In the genomic region with DNA sequence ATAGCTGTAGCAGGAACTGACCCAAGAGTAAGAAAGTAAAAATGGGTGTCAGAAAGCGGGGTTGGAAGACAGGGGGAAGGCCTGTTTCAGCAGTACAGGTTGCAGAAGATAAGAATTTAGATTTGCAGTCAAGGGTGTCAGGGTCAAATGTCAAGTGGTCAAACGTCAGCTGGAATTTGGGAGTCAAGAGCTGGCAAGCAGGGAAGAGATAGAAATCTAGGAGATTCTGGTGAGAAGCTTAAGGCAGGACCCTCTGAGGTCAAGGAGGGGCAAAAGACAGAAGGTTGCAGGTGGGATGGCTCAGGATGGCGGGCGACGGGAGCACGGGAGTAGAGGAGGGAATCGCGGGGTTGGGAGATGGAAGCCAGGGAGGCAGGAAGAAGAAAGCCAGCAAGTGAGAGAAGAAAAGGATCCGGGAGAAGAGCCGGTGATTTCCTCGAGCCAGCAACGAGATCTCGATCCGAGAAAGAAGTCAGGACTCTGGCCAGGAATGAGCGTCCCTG, we compare ENCODE assay signal across 8 cellular contexts. TPM values are rescaled to one million over a fixed set of nuclear protein-coding genes. Genes with fewer than 3 reads are reported as not detected.
DNase-seq lines count a peak whose midpoint lies in the region; FAIRE-seq and TF ChIP-seq lines count a peak whose summit lies in the region.

No MANE protein-coding gene starts in this region.

- peak overlapping the region; percentile 77 for H3K4me3 Mint-ChIP-seq in nephron progenitor cell

- BruUV-seq in PC-9 (replicated peaks; lab: Mats Ljungman, UMichigan): TSS peak; percentile 82

- H3K27me3 ChIP-seq in BLaER1 treated with 17β-estradiol and CSF1 and Interleukin-3, amounts not matched to agents 10 nM and 100 nM: no peaks in the 10 kb centered on the region
- no peaks in the 10 kb centered on the region for H3K27me3 ChIP-seq in PC-9 (ENCODE audit: insufficient read depth, low read depth)

- no peak for DNase-seq in PC-9
- DNase-seq in epithelial cell of esophagus (ENCODE audit: low read depth): no peak
- DNase-seq in nephron progenitor cell: no peak
- DNase-seq in H4 (ENCODE audit: low spot score): no peak
- DNase-seq in RCC 7860 (ENCODE audit: low spot score): no peak
- DNase-seq in NCI-H2196 treated with DMSO at 0.1 percent for 48 hours (lab: John Stamatoyannopoulos, UW; ENCODE audit: unreplicated experiment): no peak
- DNase-seq in islet precursor cell: no peak

- CTCF ChIA-PET in PC-9 (lab: Charles Lee): interaction anchor here (0.8 to 1.4 kb wide), 6 partner anchors 47 to 451 kb away, joined by 3 to 6 read pairs (median 4); a partner anchor contains a TSS

- peak overlapping the region; percentile 81 to 97 (median 89) for H3K4me2 ChIP-seq in BLaER1 treated with 17β-estradiol and CSF1 and Interleukin-3, amounts not matched to agents 10 nM and 100 nM
- H3K4me2 ChIP-seq in PC-9: peak overlapping the region; percentile 75

- peaks cover 0 to 15% (median 0%) of the 10 kb centered on the region in 11 experiments; a peak in 2 of 22 replicates for H3K36me3 ChIP-seq in BLaER1 treated with 17β-estradiol and CSF1 and Interleukin-3, amounts not matched to agents 10 nM and 100 nM
- H3K36me3 ChIP-seq in PC-9 (ENCODE audit: low read depth): no peaks in the 10 kb centered on the region

- no peaks in the 10 kb centered on the region for H4K20me1 ChIP-seq in BLaER1 treated with 17β-estradiol and CSF1 and Interleukin-3, amounts not matched to agents 10 nM and 100 nM
- no peaks in the 10 kb centered on the region for H4K20me1 ChIP-seq in PC-9 (ENCODE audit: insufficient read depth)

- H3K79me2 ChIP-seq in PC-9 (ENCODE audit: low read depth): no peaks in the 10 kb centered on the region

- H3K9me2 ChIP-seq in PC-9 (ENCODE audit: insufficient read depth): no peaks in the 10 kb centered on the region

- H3K4me1 Mint-ChIP-seq in nephron progenitor cell: peaks cover 28% of the 10 kb centered on the region

- H3K9me3 ChIP-seq in BLaER1 treated with 17β-estradiol and CSF1 and Interleukin-3, amounts not matched to agents 10 nM and 100 nM (replicated peaks in 1 of 11): no peaks in the 10 kb centered on the region
- no peaks in the 10 kb centered on the region for H3K9me3 ChIP-seq in PC-9 (ENCODE audit: insufficient read depth, low read depth)

- FAIRE-seq in RCC 7860 (lab: Jason Lieb, UNC): no peak

- H3F3A ChIP-seq in PC-9 (ENCODE audit: insufficient read depth, low read depth): peaks cover 17% of the 10 kb centered on the region; the same call in 1 of the 2 replicates

- no peaks in the 10 kb centered on the region for H3K9me3 Mint-ChIP-seq in nephron progenitor cell

- H3K36me3 Mint-ChIP-seq in nephron progenitor cell (ENCODE audit: low read depth): peaks cover 6% of the 10 kb centered on the region

- no peaks in the 10 kb centered on the region for H3K27me3 Mint-ChIP-seq in nephron progenitor cell (ENCODE audit: low read depth, poor library complexity)

- peaks cover 26 to 43% (median 34%) of the 10 kb centered on the region in 10 experiments for H3K4me1 ChIP-seq in BLaER1 treated with 17β-estradiol and CSF1 and Interleukin-3, amounts not matched to agents 10 nM and 100 nM
- no peaks in the 10 kb centered on the region; the same call in 1 of the 2 replicates for H3K4me1 ChIP-seq in PC-9 (replicated peaks; ENCODE audit: insufficient read depth)

- peak overlapping the region; percentile 54 to 81 (median 68) for H3K4me3 ChIP-seq in BLaER1 treated with 17β-estradiol and CSF1 and Interleukin-3, amounts not matched to agents 10 nM and 100 nM
- H3K4me3 ChIP-seq in PC-9: peak overlapping the region; percentile 66; the same call in 1 of the 2 replicates
- H3K4me3 ChIP-seq in epithelial cell of esophagus (ENCODE audit: low read length): peak overlapping the region; percentile 59

- H3K27ac ChIP-seq in BLaER1 treated with 17β-estradiol and CSF1 and Interleukin-3, amounts not matched to agents 10 nM and 100 nM: peak overlapping the region; percentile 82 to 93 (median 87); a peak in 21 of 22 replicates
- no peak overlapping the region for H3K27ac ChIP-seq in PC-9

- H3K9ac ChIP-seq in BLaER1 treated with 17β-estradiol and CSF1 and Interleukin-3, amounts not matched to agents 10 nM and 100 nM: peak overlapping the region; percentile 79 to 91 (median 86)

- H3K27ac Mint-ChIP-seq in nephron progenitor cell: peak overlapping the region; percentile 61

- POLR2A ChIA-PET in PC-9 (lab: Charles Lee; ENCODE audit: unreplicated experiment): interaction anchor here (0.5 to 1.6 kb wide), 17 partner anchors 11 to 1508 kb away, joined by 3 to 13 read pairs (median 6); a partner anchor contains a TSS

- TF ChIP-seq CTCF in PC-9 (conservative IDR thresholded peaks at IDR 0.05) (no peak), epithelial cell of esophagus (IDR thresholded peaks at IDR 0.05; ENCODE audit: insufficient read depth, low read depth, low read length, missing control alignments) (no peak), nephron progenitor cell (IDR thresholded peaks at IDR 0.05) (no peak)

- intact Hi-C loops in PC-9 (cut with micrococcal nuclease; ENCODE audit: unreplicated experiment): loop anchor here (2.0 kb wide), 2 partner anchors 46 to 72 kb away; a partner anchor contains a TSS

- peak overlapping the region; percentile 83 for H2AFZ ChIP-seq in PC-9

RNA-seq across cellular contexts. Expression of a gene that starts 0.3 kb away (rescaled TPM):
- total RNA-seq in PC-9 (2021): 7.3 and 7.6 TPM in 2 replicates
- 0.81 TPM in 1 of 2 replicates, not detected in the other for total RNA-seq in H4 (2014; rRNA removed; shearing (Covaris generic))

RNA-seq across cellular contexts. Expression of a gene that starts 6.4 kb away (rescaled TPM):
- total RNA-seq in PC-9 (2021): 35.0 and 45.5 TPM in 2 replicates
- total RNA-seq in H4 (2014; rRNA removed; shearing (Covaris generic)): 5.3 and 5.6 TPM in 2 replicates

RNA-seq across cellular contexts. Expression of a gene that starts 15.2 kb away (rescaled TPM):
- total RNA-seq in PC-9 (2021): not detected in 2 replicates
- not detected in 2 replicates for total RNA-seq in H4 (2014; rRNA removed; shearing (Covaris generic))

RNA-seq across cellular contexts. Expression of a gene that starts 44.8 kb away (rescaled TPM):
- not detected in 2 replicates for total RNA-seq in PC-9 (2021)
- not detected in 2 replicates for total RNA-seq in H4 (2014; rRNA removed; shearing (Covaris generic))

RNA-seq across cellular contexts. Expression of a gene that starts 45.8 kb away (rescaled TPM):
- 54.5 and 68.2 TPM in 2 replicates for total RNA-seq in PC-9 (2021)
- total RNA-seq in H4 (2014; rRNA removed; shearing (Covaris generic)): 13.5 and 18.4 TPM in 2 replicates
